Comparison of ENCODE assay signal across 18 cellular contexts in genomic region chr22:16599648-16600047, GRCh38. TPM values are rescaled to one million over a fixed set of nuclear protein-coding genes. Genes with fewer than 3 reads are reported as not detected.
"Had no signal": no experiment of that assay in that cellular context is flagged by ENCODE, and none has a peak within 500 bp of the region (broad histone marks: within the 10 kb centered on the region; RNA-seq: fewer than 3 reads in every experiment).

No MANE protein-coding gene starts in this region.

RNA-seq across cellular contexts. Expression of gene CCT8L2, which starts 7.0 kb away (rescaled TPM):
- total RNA-seq: naive thymus-derived CD8-positive, alpha-beta T cell; natural killer cell treated with Interleukin-12 subunit alpha and Interleukin-12 subunit beta and Interleukin-15 and Interleukin-18, amount 100 ng/mL, for 72 hours; neural crest cell; omental fat pad; ovary; posterior vena cava; renal cortical epithelial cell; right atrium auricular region; sciatic nerve; smooth muscle cell; spleen; temporal lobe; thoracic aorta; thyroid gland; tibial nerve; upper lobe of left lung; ureter; vagina had no signal
- polyA plus RNA-seq: naive thymus-derived CD8-positive, alpha-beta T cell; ovary; smooth muscle cell; spleen had no signal
